ENCODE assay signal across 34 cellular contexts in genomic region chr18:26416652-26417150, GRCh38.
"Had no signal": no experiment of that assay in that cellular context is flagged by ENCODE, and none has a peak within 500 bp of the region (broad histone marks: within the 10 kb centered on the region; RNA-seq: fewer than 3 reads in every experiment).

No MANE protein-coding gene starts in this region.

- ATAC-seq: activated CD4-positive, CD25-positive, alpha-beta regulatory T cell treated with anti-CD3 and anti-CD28 coated beads, Interleukin-2, amount 50 U/mL, for 24 hours; activated CD8-positive, alpha-beta T cell treated with anti-CD3 and anti-CD28 coated beads for 36 hours; activated T-cell treated with anti-CD3 and anti-CD28 coated beads, Interleukin-2, amount 50 U/mL, for 4 hours; activated T-helper 17 cell treated with anti-CD3 and anti-CD28 coated beads, Interleukin-2, amount 50 U/mL, for 72 hours; gastroesophageal sphincter; T-helper 17 cell had no signal

- H3K4me3 Mint-ChIP-seq: activated B cell treated with CpG ODN at 0.5 μM for 24 hours; activated CD8-positive, alpha-beta T cell treated with anti-CD3 and anti-CD28 coated beads for 36 hours; activated naive CD8-positive, alpha-beta T cell; activated T-cell treated with anti-CD3 and anti-CD28 coated beads, Interleukin-2, amount 50 U/mL, for 4 hours; activated T-helper 17 cell treated with anti-CD3 and anti-CD28 coated beads, Interleukin-2, amount 50 U/mL, for 72 hours; T-helper 17 cell; T-helper 2 cell treated with Interferon-gamma antibody and Interleukin-4, amounts not matched to agents 5 μg/mL and 100 μg/mL, for 36 hours had no signal

- H3K36me3 ChIP-seq: brain microvascular endothelial cell, esophagus squamous epithelium, gastroesophageal sphincter, WERI-Rb-1 had no signal

- H3K27me3 Mint-ChIP-seq: activated B cell treated with CpG ODN at 0.5 μM for 24 hours; activated CD8-positive, alpha-beta T cell treated with anti-CD3 and anti-CD28 coated beads for 36 hours; activated naive CD8-positive, alpha-beta T cell; T-helper 17 cell had no signal

- H3K4me1 Mint-ChIP-seq: activated B cell treated with CpG ODN at 0.5 μM for 24 hours; activated T-helper 17 cell treated with anti-CD3 and anti-CD28 coated beads, Interleukin-2, amount 50 U/mL, for 72 hours; T-helper 17 cell had no signal

- H3K4me3 ChIP-seq: esophagus squamous epithelium, gastroesophageal sphincter had no signal

- H3K27ac Mint-ChIP-seq: activated B cell treated with CpG ODN at 0.5 μM for 24 hours; activated CD8-positive, alpha-beta T cell treated with anti-CD3 and anti-CD28 coated beads for 36 hours; activated naive CD8-positive, alpha-beta T cell; activated T-helper 17 cell treated with anti-CD3 and anti-CD28 coated beads, Interleukin-2, amount 50 U/mL, for 72 hours; T-helper 17 cell; T-helper 2 cell treated with Interferon-gamma antibody and Interleukin-4, amounts not matched to agents 5 μg/mL and 100 μg/mL, for 36 hours had no signal

- H3K27me3 ChIP-seq: brain microvascular endothelial cell, esophagus squamous epithelium, gastroesophageal sphincter had no signal

- H3K27ac ChIP-seq: brain microvascular endothelial cell, epithelial cell of prostate, esophagus squamous epithelium, gastroesophageal sphincter, WERI-Rb-1 had no signal

- H3K4me1 ChIP-seq: esophagus squamous epithelium, gastroesophageal sphincter had no signal

- DNase-seq: activated B cell treated with CpG ODN at 0.5 μM for 24 hours; activated CD4-positive, alpha-beta T cell treated with anti-CD3 and anti-CD28 coated beads for 48 hours; activated CD4-positive, alpha-beta T cell treated with anti-CD3 and anti-CD28 coated beads, Interleukin-2, amount 50 U/mL, for 1 hour; activated CD4-positive, alpha-beta T cell treated with anti-CD3 and anti-CD28 coated beads, Interleukin-2, amount 50 U/mL, for 48 hours; activated CD8-positive, alpha-beta memory T cell treated with anti-CD3 and anti-CD28 coated beads for 24 hours; activated CD8-positive, alpha-beta T cell treated with anti-CD3 and anti-CD28 coated beads for 36 hours; activated effector memory CD4-positive, alpha-beta T cell treated with Interleukin-2 at 50 U/mL for 16 hours; activated gamma-delta T cell treated with Interleukin-2 at 50 U/mL for 16 hours; activated naive CD4-positive, alpha-beta T cell treated with anti-CD3 and anti-CD28 coated beads, Interleukin-2, amount 50 U/mL, for 16 hours; activated naive CD4-positive, alpha-beta T cell treated with Interleukin-2 at 50 U/mL for 16 hours; activated T-cell treated with anti-CD3 and anti-CD28 coated beads, Interleukin-2, amount 50 U/mL, for 4 hours; amniotic stem cell; anterior cingulate cortex; brain microvascular endothelial cell; caudate nucleus; cortex of kidney; effector CD8-positive, alpha-beta T cell; esophagus squamous epithelium; foreskin melanocyte; T-helper 1 cell; T-helper 17 cell; T1000; WERI-Rb-1 had no signal

- H3K9me3 ChIP-seq: esophagus squamous epithelium, gastroesophageal sphincter had no signal

- H3K9me3 Mint-ChIP-seq: activated B cell treated with CpG ODN at 0.5 μM for 24 hours; activated CD8-positive, alpha-beta T cell treated with anti-CD3 and anti-CD28 coated beads for 36 hours; activated T-cell treated with anti-CD3 and anti-CD28 coated beads, Interleukin-2, amount 50 U/mL, for 4 hours; activated T-helper 17 cell treated with anti-CD3 and anti-CD28 coated beads, Interleukin-2, amount 50 U/mL, for 72 hours; T-helper 2 cell treated with Interferon-gamma antibody and Interleukin-4, amounts not matched to agents 5 μg/mL and 100 μg/mL, for 36 hours had no signal

- FAIRE-seq: astrocyte, bronchial epithelial cell, colon, endometrium, endothelial cell of umbilical vein had no signal
